In genomic region chr12:28021704-28022103, GRCh38 we compare ENCODE assay signal across 1 cellular context.
TF ChIP-seq lines count a peak whose summit lies in the region.

No MANE protein-coding gene starts in this region.

TF ChIP-seq in HepG2, 621 proteins besides CTCF, POLR2A, EP300 and RAD21 (continued from another document and continues in another):
- TF ChIP-seq ZBTB25 (CRISPR knock-in tag; IDR thresholded peaks at IDR 0.05) = peak; percentile 43; the same call in 1 of the 2 replicates
- no peak for TF ChIP-seq KDM5A (IDR thresholded peaks at IDR 0.05; ENCODE audit: borderline replicate concordance, low read length)
- no peak for TF ChIP-seq SIN3A (IDR thresholded peaks at IDR 0.05; ENCODE audit: borderline replicate concordance, low read depth, low read length)
- TF ChIP-seq ZNF782 (CRISPR knock-in tag; IDR thresholded peaks at IDR 0.05; ENCODE audit: borderline replicate concordance) = no peak
- TF ChIP-seq GABPB1 (CRISPR knock-in tag; IDR thresholded peaks at IDR 0.05) = peak; percentile 54
- TF ChIP-seq FOXA1 (IDR thresholded peaks at IDR 0.05) = peak; percentile 85
- TF ChIP-seq FOXA1 (CRISPR knock-in tag; IDR thresholded peaks at IDR 0.05) = peak; percentile 62
- no peak for TF ChIP-seq ZNF709 (CRISPR knock-in tag; IDR thresholded peaks at IDR 0.05)
- TF ChIP-seq EEA1 (CRISPR knock-in tag; IDR thresholded peaks at IDR 0.05; ENCODE audit: borderline replicate concordance) = no peak
- TF ChIP-seq ZGPAT (CRISPR knock-in tag; IDR thresholded peaks at IDR 0.05) = peak; percentile 69
- peak; percentile 91 for TF ChIP-seq ARID5B (CRISPR knock-in tag; IDR thresholded peaks at IDR 0.05)
- TF ChIP-seq ZIK1 (CRISPR knock-in tag; IDR thresholded peaks at IDR 0.05; ENCODE audit: borderline replicate concordance, low read depth) = no peak
- TF ChIP-seq WIZ (CRISPR knock-in tag; IDR thresholded peaks at IDR 0.05) = no peak
- TF ChIP-seq ZNF557 (CRISPR knock-in tag; IDR thresholded peaks at IDR 0.05) = no peak
- no peak for TF ChIP-seq NFRKB (IDR thresholded peaks at IDR 0.05)
- TF ChIP-seq POLR2AphosphoS5 (IDR thresholded peaks at IDR 0.05; ENCODE audit: low read depth, low read length) = no peak
- TF ChIP-seq AFF4 (CRISPR knock-in tag; IDR thresholded peaks at IDR 0.05) = no peak
- TF ChIP-seq GMEB2 (CRISPR knock-in tag; IDR thresholded peaks at IDR 0.05; ENCODE audit: low read depth) = no peak
- TF ChIP-seq GRHL1 (CRISPR knock-in tag; conservative IDR thresholded peaks at IDR 0.05) = no peak
- TF ChIP-seq SAFB2 (CRISPR knock-in tag; IDR thresholded peaks at IDR 0.05; ENCODE audit: borderline replicate concordance, low read depth) = no peak
- TF ChIP-seq PPARG (CRISPR knock-in tag; conservative IDR thresholded peaks at IDR 0.05) = 0 out of 2 replicates have a peak, but pooled peaks have one; percentile 14
- no peak for TF ChIP-seq NRL (CRISPR knock-in tag; IDR thresholded peaks at IDR 0.05; ENCODE audit: borderline replicate concordance)
- TF ChIP-seq TBX2 (CRISPR knock-in tag; IDR thresholded peaks at IDR 0.05; ENCODE audit: borderline replicate concordance) = no peak
- TF ChIP-seq SOX5 (CRISPR knock-in tag; IDR thresholded peaks at IDR 0.05; ENCODE audit: borderline replicate concordance) = peak; percentile 90
- no peak for TF ChIP-seq NCOA1 (CRISPR knock-in tag; IDR thresholded peaks at IDR 0.05)
- no peak for TF ChIP-seq ZNF468 (CRISPR knock-in tag; IDR thresholded peaks at IDR 0.05)
- TF ChIP-seq POGZ (CRISPR knock-in tag; IDR thresholded peaks at IDR 0.05) = no peak
- TF ChIP-seq ZMYM3 (CRISPR knock-in tag; IDR thresholded peaks at IDR 0.05) = no peak
- TF ChIP-seq SRSF9 (IDR thresholded peaks at IDR 0.05; ENCODE audit: borderline replicate concordance, insufficient read depth, low read depth, low read length, poor library complexity, severe bottlenecking) = no peak
- no peak for TF ChIP-seq ATM (IDR thresholded peaks at IDR 0.05; ENCODE audit: borderline replicate concordance)
- no peak for TF ChIP-seq POLR2G (IDR thresholded peaks at IDR 0.05; ENCODE audit: low read depth, low read length)
- no peak for TF ChIP-seq SMAD9 (CRISPR knock-in tag; IDR thresholded peaks at IDR 0.05)
- no peak for TF ChIP-seq ZNF766 (CRISPR knock-in tag; IDR thresholded peaks at IDR 0.05; ENCODE audit: borderline replicate concordance)
- no peak for TF ChIP-seq ZNF362 (CRISPR knock-in tag; IDR thresholded peaks at IDR 0.05; ENCODE audit: borderline replicate concordance)
- TF ChIP-seq BORCS8-MEF2B (CRISPR knock-in tag; IDR thresholded peaks at IDR 0.05) = no peak
- no peak for TF ChIP-seq DR1 (CRISPR knock-in tag; IDR thresholded peaks at IDR 0.05)
- no peak for TF ChIP-seq ZNF503 (CRISPR knock-in tag; IDR thresholded peaks at IDR 0.05)
- no peak for TF ChIP-seq ZSCAN29 (CRISPR knock-in tag; conservative IDR thresholded peaks at IDR 0.05)
- peak; percentile 88; the same call in 1 of the 2 replicates for TF ChIP-seq NFIC (IDR thresholded peaks at IDR 0.05; ENCODE audit: low read length)
- no peak for TF ChIP-seq SCMH1 (CRISPR knock-in tag; IDR thresholded peaks at IDR 0.05; ENCODE audit: borderline replicate concordance)
- no peak for TF ChIP-seq BCL3 (CRISPR knock-in tag; IDR thresholded peaks at IDR 0.05)
- TF ChIP-seq RXRB (CRISPR knock-in tag; IDR thresholded peaks at IDR 0.05; ENCODE audit: borderline replicate concordance) = peak; percentile 44; the same call in 1 of the 2 replicates
- no peak for TF ChIP-seq TP53 (CRISPR knock-in tag; conservative IDR thresholded peaks at IDR 0.05)
- no peak for TF ChIP-seq ZNF790 (CRISPR knock-in tag; IDR thresholded peaks at IDR 0.05; ENCODE audit: borderline replicate concordance)
- TF ChIP-seq FOSL2 (CRISPR knock-in tag; IDR thresholded peaks at IDR 0.05) = peak; percentile 91
- TF ChIP-seq ZNF256 (CRISPR knock-in tag; conservative IDR thresholded peaks at IDR 0.05) = no peak
- TF ChIP-seq HNF4A (CRISPR knock-in tag; IDR thresholded peaks at IDR 0.05) = no peak
